23 cellular contexts compared by ENCODE assay signal in genomic region chr3:158491968-158492367, GRCh38.
"Had no signal": no experiment of that assay in that cellular context is flagged by ENCODE, and none has a peak within 500 bp of the region (broad histone marks: within the 10 kb centered on the region; RNA-seq: fewer than 3 reads in every experiment).

No MANE protein-coding gene starts in this region.

- ATAC-seq: activated CD4-positive, CD25-positive, alpha-beta regulatory T cell treated with anti-CD3 and anti-CD28 coated beads, Interleukin-2, amount 50 U/mL, for 24 hours; activated T-helper 17 cell treated with anti-CD3 and anti-CD28 coated beads, Interleukin-2, amount 50 U/mL, for 72 hours had no signal

- H3K27me3 ChIP-seq: brain microvascular endothelial cell, cardiac muscle cell had no signal

- H3K36me3 ChIP-seq: brain microvascular endothelial cell, cardiac muscle cell had no signal

- H3K4me3 Mint-ChIP-seq: activated naive CD4-positive, alpha-beta T cell treated with anti-CD3 and anti-CD28 coated beads, Interleukin-2, amount 10 ng/mL, durations not matched to agents 7 days and 5 days; activated naive CD8-positive, alpha-beta T cell treated with anti-CD3 and anti-CD28 coated beads for 36 hours; activated T-helper 17 cell treated with anti-CD3 and anti-CD28 coated beads, Interleukin-2, amount 50 U/mL, for 72 hours had no signal

- DNase-seq: activated CD4-positive, alpha-beta T cell treated with anti-CD3 and anti-CD28 coated beads for 48 hours; activated CD4-positive, alpha-beta T cell treated with anti-CD3 and anti-CD28 coated beads, Interleukin-2, amount 50 U/mL, for 48 hours; activated gamma-delta T cell treated with Interleukin-2 at 50 U/mL for 16 hours; activated naive CD4-positive, alpha-beta T cell treated with anti-CD3 and anti-CD28 coated beads, Interleukin-2, amount 10 ng/mL, durations not matched to agents 7 days and 5 days; activated naive CD8-positive, alpha-beta T cell treated with anti-CD3 and anti-CD28 coated beads for 36 hours; activated T-cell treated with anti-CD3 and anti-CD28 coated beads for 4 hours; activated T-cell treated with anti-CD3 and anti-CD28 coated beads, Interleukin-2, amount 50 U/mL, for 48 hours; brain microvascular endothelial cell; Karpas-422; MM.1S; NCI-H1105; NCI-H1436; NCI-H1694 treated with DMSO at 0.1 percent for 48 hours; NCI-H2029 treated with DMSO at 0.1 percent for 48 hours; NCI-H226; NCI-H510A; NCI-H526 treated with DMSO at 0.1 percent for 48 hours; NCI-H82; SIG-M5; T-helper 1 cell had no signal

- H3K36me3 Mint-ChIP-seq: activated naive CD4-positive, alpha-beta T cell treated with anti-CD3 and anti-CD28 coated beads, Interleukin-2, amount 10 ng/mL, durations not matched to agents 7 days and 5 days had no signal

- H3K4me3 ChIP-seq: cardiac muscle cell had no signal

- H3K27ac Mint-ChIP-seq: activated naive CD4-positive, alpha-beta T cell treated with anti-CD3 and anti-CD28 coated beads, Interleukin-2, amount 10 ng/mL, durations not matched to agents 7 days and 5 days; activated naive CD8-positive, alpha-beta T cell treated with anti-CD3 and anti-CD28 coated beads for 36 hours; activated T-helper 17 cell treated with anti-CD3 and anti-CD28 coated beads, Interleukin-2, amount 50 U/mL, for 72 hours had no signal

- H3K4me1 Mint-ChIP-seq: activated naive CD4-positive, alpha-beta T cell treated with anti-CD3 and anti-CD28 coated beads, Interleukin-2, amount 10 ng/mL, durations not matched to agents 7 days and 5 days; activated T-helper 17 cell treated with anti-CD3 and anti-CD28 coated beads, Interleukin-2, amount 50 U/mL, for 72 hours had no signal

- H3K27me3 Mint-ChIP-seq: activated naive CD4-positive, alpha-beta T cell treated with anti-CD3 and anti-CD28 coated beads, Interleukin-2, amount 10 ng/mL, durations not matched to agents 7 days and 5 days; activated naive CD8-positive, alpha-beta T cell treated with anti-CD3 and anti-CD28 coated beads for 36 hours; activated T-helper 17 cell treated with anti-CD3 and anti-CD28 coated beads, Interleukin-2, amount 50 U/mL, for 72 hours had no signal

- H3K9me3 Mint-ChIP-seq: activated naive CD4-positive, alpha-beta T cell treated with anti-CD3 and anti-CD28 coated beads, Interleukin-2, amount 10 ng/mL, durations not matched to agents 7 days and 5 days had no signal

- H3K27ac ChIP-seq: brain microvascular endothelial cell, cardiac muscle cell had no signal
